In the genomic region with DNA sequence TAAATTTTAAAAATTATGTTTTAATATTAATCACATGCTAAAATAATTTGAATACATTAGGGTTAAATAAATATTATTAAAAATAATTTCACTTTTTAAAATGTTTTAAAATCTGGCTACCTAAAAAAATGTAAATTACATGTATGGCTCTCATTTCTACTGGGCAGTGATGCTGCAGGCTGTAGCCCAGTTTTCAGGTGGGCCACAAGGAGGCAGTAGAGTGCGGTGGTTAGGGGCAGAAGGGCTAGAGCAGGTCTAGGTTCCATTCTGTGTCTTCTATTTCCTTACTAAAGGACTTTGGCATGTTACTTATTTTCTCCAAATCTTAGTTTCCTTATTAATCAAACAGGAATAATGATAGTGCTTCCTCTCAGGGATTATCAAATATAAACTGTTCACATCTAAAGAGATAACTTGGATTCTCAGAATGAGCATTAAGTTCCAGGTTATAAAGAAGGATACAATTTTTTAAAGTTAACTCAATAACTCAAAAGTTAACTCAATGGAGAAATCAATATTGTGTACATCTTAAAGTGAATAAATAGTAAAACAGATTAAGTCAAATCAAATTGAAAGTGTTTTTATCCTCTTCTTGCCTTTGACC, we compare ENCODE assay signal across 8 cellular contexts. TPM values are rescaled to one million over a fixed set of nuclear protein-coding genes. Genes with fewer than 3 reads are reported as not detected.
DNase-seq lines count a peak whose midpoint lies in the region; ATAC-seq and TF ChIP-seq lines count a peak whose summit lies in the region.

No MANE protein-coding gene starts in this region.

- no peak overlapping the region for H3K27ac ChIP-seq in MM.1S (ENCODE audit: low read length)
- peak overlapping the region in 1 of 2 donors; percentile 41 for H3K27ac ChIP-seq in ascending aorta

- DNase-seq in ELR (ENCODE audit: low read depth): peak; percentile 2
- DNase-seq in MM.1S: peak; percentile 59
- DNase-seq in T-helper 1 cell: peak; percentile 20 to 52 (median 40)
- peak in 1 of 2 donors; percentile 74 for DNase-seq in ascending aorta (ENCODE audit: low spot score in 2 of 2)
- DNase-seq in hypothalamus (lab: John Stamatoyannopoulos, UW): peak in 35 of 51 donors; percentile 1 to 69 (median 24)
- DNase-seq in stimulated activated CD4-positive, alpha-beta T cell treated with anti-CD3 and anti-CD28 coated beads, Interleukin-12 subunit alpha, Interleukin-12 subunit beta, amount 100 ng/mL, for 4 hours: peak; percentile 50

- no peaks in the 10 kb centered on the region for H4K20me1 ChIP-seq in MM.1S (ENCODE audit: insufficient read depth, low read length)

- H3K36me3 ChIP-seq in MM.1S (replicated peaks; ENCODE audit: insufficient read depth, low read length): no peaks in the 10 kb centered on the region
- H3K36me3 ChIP-seq in ascending aorta: peaks cover 0 to 10% of the 10 kb centered on the region in 2 donors

- intact Hi-C loops in ascending aorta (cut with DNase I): loop anchor here (5.0 to 10.0 kb wide), 3 partner anchors 230 to 732 kb away; partner anchors contain the start of gene TMTC1

- H3K9me2 ChIP-seq in MM.1S (replicated peaks; ENCODE audit: insufficient read depth, low read length): no peaks in the 10 kb centered on the region

- H3K9me3 ChIP-seq in MM.1S (replicated peaks; ENCODE audit: insufficient read depth, low read length): no peaks in the 10 kb centered on the region
- H3K9me3 ChIP-seq in ascending aorta: no peaks in the 10 kb centered on the region

- H3K4me1 ChIP-seq in MM.1S (ENCODE audit: low read length): no peaks in the 10 kb centered on the region
- H3K4me1 ChIP-seq in ascending aorta: peaks cover 0 to 5% of the 10 kb centered on the region in 2 donors

- ATAC-seq in GM21825 (IDR thresholded peaks at IDR 0.05; ENCODE audit: unreplicated experiment) (peak; percentile 88), GM21381 (IDR thresholded peaks at IDR 0.05; ENCODE audit: unreplicated experiment) (no peak)

- TF ChIP-seq CTCF in MM.1S (IDR thresholded peaks at IDR 0.05; ENCODE audit: low read length) (peak; percentile 82), ascending aorta (IDR thresholded peaks at IDR 0.05) (peak; percentile 52 to 84 (median 77))

- no peak overlapping the region for H3K4me2 ChIP-seq in MM.1S (ENCODE audit: low read depth, low read length)

- H3K4me3 ChIP-seq in MM.1S (ENCODE audit: low read length): no peak overlapping the region
- H3K4me3 ChIP-seq in ascending aorta: no peak overlapping the region

- H3K27me3 ChIP-seq in MM.1S (replicated peaks; ENCODE audit: insufficient read depth, low read length) (no peaks in the 10 kb centered on the region), ascending aorta (no peaks in the 10 kb centered on the region)

- no peaks in the 10 kb centered on the region for H3K79me2 ChIP-seq in MM.1S (ENCODE audit: low read length)

- H3K9ac ChIP-seq in MM.1S (ENCODE audit: low read length): no peak overlapping the region

- no peaks in the 10 kb centered on the region for H3F3A ChIP-seq in MM.1S (ENCODE audit: insufficient read depth, low read length)

- no peak overlapping the region for H2AFZ ChIP-seq in MM.1S (ENCODE audit: low read length)

RNA-seq across cellular contexts. Expression of gene OVCH1, which starts 54.9 kb away (rescaled TPM):
- 2.6 TPM for total RNA-seq in ascending aorta
